1 cellular context compared by ENCODE assay signal in the genomic region with DNA sequence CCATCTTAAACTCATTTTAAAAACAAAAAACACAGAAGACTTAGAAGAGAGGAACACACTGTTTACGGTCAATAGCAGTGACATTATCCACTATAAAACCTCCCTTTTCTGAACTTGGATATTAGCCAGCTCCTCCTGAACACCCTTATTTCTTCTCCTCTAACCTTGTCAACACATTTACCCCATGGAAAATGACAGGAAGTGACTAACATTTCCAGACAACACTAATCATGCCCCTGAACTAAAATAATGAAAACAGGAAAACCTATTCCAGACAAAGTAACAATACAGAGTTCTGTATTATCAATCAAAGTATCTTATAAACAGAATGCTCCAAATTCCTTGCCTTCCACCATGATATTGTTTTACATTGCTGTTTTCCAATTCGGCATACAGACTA.
TF ChIP-seq lines count a peak whose summit lies in the region.

No MANE protein-coding gene starts in this region.

TF ChIP-seq in endothelial cell of umbilical vein, 7 proteins besides CTCF, POLR2A, EP300 and RAD21:
- TF ChIP-seq GATA2 (IDR thresholded peaks at IDR 0.05; ENCODE audit: insufficient read depth, insufficient read length, low read depth, low read length) (peak; percentile 88), POLR2AphosphoS5 (IDR thresholded peaks at IDR 0.05; ENCODE audit: insufficient read depth, low read depth, low read length) (peak; percentile 85), EZH2 (IDR thresholded peaks at IDR 0.05; ENCODE audit: borderline replicate concordance, low read depth, low read length, severe bottlenecking) (no peak), MYC (IDR thresholded peaks at IDR 0.05; ENCODE audit: low read depth, low read length) (no peak), FOS (IDR thresholded peaks at IDR 0.05; ENCODE audit: borderline replicate concordance, insufficient read depth, low read length) (peak; percentile 77), JUN (IDR thresholded peaks at IDR 0.05; ENCODE audit: borderline replicate concordance, insufficient read depth, insufficient read length, low read depth) (peak; percentile 95)
- TF ChIP-seq, protein P1, sequence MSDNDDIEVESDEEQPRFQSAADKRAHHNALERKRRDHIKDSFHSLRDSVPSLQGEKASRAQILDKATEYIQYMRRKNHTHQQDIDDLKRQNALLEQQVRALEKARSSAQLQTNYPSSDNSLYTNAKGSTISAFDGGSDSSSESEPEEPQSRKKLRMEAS (IDR thresholded peaks at IDR 0.05; ENCODE audit: insufficient read depth, insufficient read length): no peak
